8 cellular contexts compared by ENCODE assay signal in the genomic region with DNA sequence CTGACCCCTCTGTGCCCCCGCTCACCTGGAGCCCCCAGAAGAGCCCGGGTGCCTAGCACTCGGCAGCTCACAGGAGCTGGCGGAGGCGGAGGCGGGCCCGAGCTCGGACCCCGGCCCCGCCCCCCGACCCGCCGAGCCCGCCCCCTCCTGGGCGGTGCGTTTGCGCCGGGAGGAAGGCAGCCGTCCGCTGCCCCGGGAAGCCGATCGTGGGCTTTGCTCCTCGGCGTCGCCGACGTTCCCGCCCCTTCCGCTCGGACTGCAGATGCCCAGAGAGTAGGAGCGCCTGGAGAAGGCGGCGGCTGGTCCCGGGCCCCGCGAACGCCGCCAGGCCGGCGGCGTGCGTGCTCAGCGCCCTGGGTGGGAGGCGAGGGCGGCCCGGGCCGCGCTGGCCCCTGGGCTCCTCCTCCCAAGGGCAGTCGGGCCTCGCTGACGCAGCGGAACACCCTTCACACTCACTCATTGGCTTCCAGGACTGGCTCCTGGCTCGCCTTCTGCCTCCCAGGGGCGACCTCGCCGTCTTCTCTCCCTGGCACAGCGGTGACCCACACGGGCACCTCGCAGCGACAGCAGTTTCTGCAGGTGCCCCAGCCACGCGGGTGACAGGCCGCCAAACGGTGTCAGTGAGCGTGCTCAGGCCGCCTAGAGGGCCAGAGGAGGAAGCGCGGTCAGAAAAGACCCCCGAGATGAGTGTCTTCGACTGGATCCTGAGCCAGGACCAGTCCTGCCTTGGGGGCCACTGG.
DNase-seq lines count a peak whose midpoint lies in the region; ATAC-seq, FAIRE-seq and TF ChIP-seq lines count a peak whose summit lies in the region.

Gene PLSCR3 (minus strand): TSS at position 74 of the 740 bp plus-strand sequence. CDS start 415 bp downstream, outside the sequence.

- no peaks in the 10 kb centered on the region for H3K9me3 Mint-ChIP-seq in nephron

- H3K36me3 ChIP-seq in RWPE2 (ENCODE audit: low read depth) = peaks cover 32% of the 10 kb centered on the region

- ATAC-seq in GM21390 (IDR thresholded peaks at IDR 0.05; ENCODE audit: unreplicated experiment) = peak; percentile 83
- ATAC-seq in RWPE2 (ENCODE audit: low read depth) = peak; percentile 79

- FAIRE-seq in D721Med (lab: Jason Lieb, UNC) = no peak

- peak within 1 kb of the TSS; percentile 90 to 96 (median 93) for H3K27ac Mint-ChIP-seq in nephron

- H3K4me3 ChIP-seq in RWPE2 (ENCODE audit: severe bottlenecking) (peak within 1 kb of the TSS; percentile 76), fibroblast of pulmonary artery (replicated peaks; ENCODE audit: low read depth, low read length) (peak within 1 kb of the TSS; percentile 82)

- H3K27me3 ChIP-seq in RWPE2 (ENCODE audit: insufficient read depth, poor library complexity, severe bottlenecking) = no peaks in the 10 kb centered on the region

- no peaks in the 10 kb centered on the region for H3K4me1 ChIP-seq in RWPE2 (ENCODE audit: insufficient read depth, poor library complexity, severe bottlenecking)

- peaks cover 6% of the 10 kb centered on the region for H3K4me1 Mint-ChIP-seq in nephron

- DNase-seq in D721Med (ENCODE audit: insufficient read length, low spot score) (peak; percentile 97), HuH-7 (ENCODE audit: low spot score) (peak; percentile 86), RWPE2 (ENCODE audit: low spot score) (peak; percentile 86), fibroblast of pulmonary artery (ENCODE audit: low read depth) (peak; percentile 87)
- DNase-seq in activated effector memory CD4-positive, alpha-beta T cell treated with Interleukin-2 at 50 U/mL for 16 hours = peak; percentile 80
- DNase-seq in stimulated activated naive CD4-positive, alpha-beta T cell treated with Interleukin-2 at 50 U/mL for 16 hours (lab: John Stamatoyannopoulos, UW) = peak; percentile 77

- TF ChIP-seq CTCF in D721Med (IDR thresholded peaks at IDR 0.05; ENCODE audit: insufficient read depth, missing control alignments) (no peak), RWPE2 (IDR thresholded peaks at IDR 0.05; ENCODE audit: poor library complexity, severe bottlenecking) (no peak), fibroblast of pulmonary artery (IDR thresholded peaks at IDR 0.05; ENCODE audit: low read length, missing control alignments) (peak; percentile 41), nephron (IDR thresholded peaks at IDR 0.05; ENCODE audit: unreplicated experiment in 3 of 3) (peak; percentile 65 to 70 (median 69))

- H3K4me3 Mint-ChIP-seq in nephron = peak within 1 kb of the TSS; percentile 97 to 98 (median 97)

- H3K27ac ChIP-seq in RWPE2 (ENCODE audit: poor library complexity, severe bottlenecking) = peak within 1 kb of the TSS; percentile 73

- no peaks in the 10 kb centered on the region for H3K9me3 ChIP-seq in RWPE2 (ENCODE audit: severe bottlenecking)

- no peaks in the 10 kb centered on the region for H3K27me3 Mint-ChIP-seq in nephron (ENCODE audit: low read depth)

- peaks cover 19% of the 10 kb centered on the region for H3K36me3 Mint-ChIP-seq in nephron (ENCODE audit: low read depth)

Comparison
In these comparisons a context has a peak if more than half of its experiments do, and no peak if none do; other contexts are left out.
1. Peak in every context shown above with its lines: DNase-seq, ATAC-seq, H3K4me3 ChIP-seq and H3K27ac ChIP-seq.
2. CTCF ChIP-seq: peak in fibroblast of pulmonary artery (single experiment) and nephron (3 of 3); none in D721Med (single experiment) and RWPE2 (single experiment).